8 cellular contexts compared by ENCODE assay signal in genomic region chr3:142886021-142886420, GRCh38.
"Had no signal": no experiment of that assay in that cellular context is flagged by ENCODE, and none has a peak within 500 bp of the region (broad histone marks: within the 10 kb centered on the region; RNA-seq: fewer than 3 reads in every experiment).

No MANE protein-coding gene starts in this region.

- H3K4me2 ChIP-seq: GM23338 had no signal

- H3K9me3 ChIP-seq: HAP-1 had no signal

- H3K27ac Mint-ChIP-seq: GM23338, IgD-negative memory B cell had no signal

- H3K9me3 Mint-ChIP-seq: GM23338 had no signal

- H3K4me3 Mint-ChIP-seq: GM23338, IgD-negative memory B cell had no signal

- H3K36me3 Mint-ChIP-seq: IgD-negative memory B cell had no signal

- FAIRE-seq: HepG2 had no signal

- H2AFZ ChIP-seq: GM23338 had no signal

- H3K4me3 ChIP-seq: GM23338, HAP-1 had no signal

- H3K27ac ChIP-seq: HL-60 had no signal

- H3K36me3 ChIP-seq: HAP-1 had no signal

- ATAC-seq: GM23338, HCT116, HepG2 had no signal

- DNase-seq: H7, KBM-7 had no signal
